ENCODE assay signal across 8 cellular contexts in the genomic region with DNA sequence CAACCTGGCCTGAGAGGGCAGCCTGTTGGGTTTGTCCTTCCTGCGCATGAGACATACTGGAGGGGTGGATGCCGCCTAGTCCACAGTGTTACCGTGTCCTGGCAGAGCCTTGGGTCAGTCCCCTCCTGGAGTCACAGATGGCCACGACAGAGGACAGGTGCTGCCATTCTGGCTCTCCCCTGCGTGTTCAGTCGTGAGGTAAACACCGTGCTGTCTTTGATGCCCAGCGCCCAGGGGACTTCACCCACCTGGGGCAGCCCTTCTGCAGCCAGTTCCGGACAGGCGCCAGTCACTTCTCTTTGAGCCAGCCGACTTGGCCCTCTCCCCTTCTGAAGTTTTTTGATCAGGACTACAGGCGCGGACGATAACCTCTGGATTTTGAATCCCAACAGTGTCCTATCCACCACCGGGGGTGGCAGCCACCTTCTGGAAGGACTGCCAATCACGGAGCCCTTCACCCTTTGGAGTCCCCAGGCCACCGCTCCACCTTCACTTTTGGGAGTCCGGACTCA.
A peak's percentile ranks its signal among the peaks of the same experiment; 100 is the strongest.
DNase-seq lines count a peak whose midpoint lies in the region; ATAC-seq, FAIRE-seq and TF ChIP-seq lines count a peak whose summit lies in the region.

No MANE protein-coding gene starts in this region.

- POLR2A ChIA-PET in HEK293T (lab: Yijun Ruan, JAX) = interaction anchor here (0.7 kb wide), 1 partner anchor 8 kb away, joined by 3 read pairs; no protein-coding TSS in a partner anchor

- FAIRE-seq in D721Med (lab: Jason Lieb, UNC) = no peak

- no peak for TF ChIP-seq CTCF in coronary artery (IDR thresholded peaks at IDR 0.05)
- no peak for TF ChIP-seq CTCF in lower lobe of right lung (IDR thresholded peaks at IDR 0.05)
- TF ChIP-seq CTCF in suprapubic skin (IDR thresholded peaks at IDR 0.05) = no peak
- no peak for TF ChIP-seq CTCF in D721Med (IDR thresholded peaks at IDR 0.05; ENCODE audit: insufficient read depth, missing control alignments)

- H3K27me3 ChIP-seq in MG63 (peaks cover 3% of the 10 kb centered on the region; the same call in 1 of the 2 replicates), lower lobe of right lung (ENCODE audit: low read depth) (no peaks in the 10 kb centered on the region), suprapubic skin (peaks cover 38% of the 10 kb centered on the region)

- no peak for TF ChIP-seq POLR2A in suprapubic skin (IDR thresholded peaks at IDR 0.05)

- H3K4me1 ChIP-seq in lower lobe of right lung (peaks cover 12% of the 10 kb centered on the region), suprapubic skin (peaks cover 23% of the 10 kb centered on the region)

- in situ Hi-C loops in ACHN (cut with HindIII; ENCODE audit: low pct_ligation_motif_present, low pct_unique_long_range_greater_than_20kb, low sequenced_read_pairs) = no loop called here

- ATAC-seq in lower lobe of right lung = peak; percentile 1
- ATAC-seq in HG02642 (IDR thresholded peaks at IDR 0.05; ENCODE audit: poor library complexity, unreplicated experiment) = no peak

- no peak for DNase-seq in MG63
- no peak for DNase-seq in coronary artery (ENCODE audit: low spot score)
- DNase-seq in lower lobe of right lung = no peak
- DNase-seq in suprapubic skin (ENCODE audit: low spot score in 2 of 2) = no peak
- DNase-seq in D721Med (ENCODE audit: insufficient read length, low spot score) = no peak
- DNase-seq in HEK293T (ENCODE audit: extremely low spot score) = no peak
- no peak for DNase-seq in ACHN

- H3K4me3 ChIP-seq in MG63 (peak overlapping the region; percentile 40), coronary artery (peak overlapping the region; percentile 70), lower lobe of right lung (peak overlapping the region; percentile 61), suprapubic skin (peak overlapping the region; percentile 56)

- intact Hi-C loops in lower lobe of right lung (cut with DNase I) = no loop called here

- H3K9me3 ChIP-seq in MG63 = no peaks in the 10 kb centered on the region
- H3K9me3 ChIP-seq in lower lobe of right lung = no peaks in the 10 kb centered on the region
- no peaks in the 10 kb centered on the region for H3K9me3 ChIP-seq in suprapubic skin

- CTCF ChIA-PET in HEK293T (lab: Yijun Ruan, JAX) = no interaction called here

- WGBS in suprapubic skin = 16% methylated on average over 16 of the region's 18 CpGs

- H3K27ac ChIP-seq in coronary artery = no peak overlapping the region
- no peak overlapping the region for H3K27ac ChIP-seq in lower lobe of right lung
- no peak overlapping the region for H3K27ac ChIP-seq in suprapubic skin

- no peaks in the 10 kb centered on the region for H3K36me3 ChIP-seq in MG63
- no peaks in the 10 kb centered on the region for H3K36me3 ChIP-seq in lower lobe of right lung
- no peaks in the 10 kb centered on the region for H3K36me3 ChIP-seq in suprapubic skin

- TF ChIP-seq EP300 in suprapubic skin (IDR thresholded peaks at IDR 0.05) = no peak

TF ChIP-seq in HEK293T, 16 proteins besides CTCF, POLR2A, EP300 and RAD21:
- TF ChIP-seq FOXA1 (IDR thresholded peaks at IDR 0.05) (no peak), CTBP1 (IDR thresholded peaks at IDR 0.05; ENCODE audit: borderline replicate concordance) (no peak), FOXM1 (IDR thresholded peaks at IDR 0.05; ENCODE audit: borderline replicate concordance) (no peak), ELF4 (IDR thresholded peaks at IDR 0.05) (no peak)
